Comparison of ENCODE assay signal across 16 cellular contexts in the genomic region with DNA sequence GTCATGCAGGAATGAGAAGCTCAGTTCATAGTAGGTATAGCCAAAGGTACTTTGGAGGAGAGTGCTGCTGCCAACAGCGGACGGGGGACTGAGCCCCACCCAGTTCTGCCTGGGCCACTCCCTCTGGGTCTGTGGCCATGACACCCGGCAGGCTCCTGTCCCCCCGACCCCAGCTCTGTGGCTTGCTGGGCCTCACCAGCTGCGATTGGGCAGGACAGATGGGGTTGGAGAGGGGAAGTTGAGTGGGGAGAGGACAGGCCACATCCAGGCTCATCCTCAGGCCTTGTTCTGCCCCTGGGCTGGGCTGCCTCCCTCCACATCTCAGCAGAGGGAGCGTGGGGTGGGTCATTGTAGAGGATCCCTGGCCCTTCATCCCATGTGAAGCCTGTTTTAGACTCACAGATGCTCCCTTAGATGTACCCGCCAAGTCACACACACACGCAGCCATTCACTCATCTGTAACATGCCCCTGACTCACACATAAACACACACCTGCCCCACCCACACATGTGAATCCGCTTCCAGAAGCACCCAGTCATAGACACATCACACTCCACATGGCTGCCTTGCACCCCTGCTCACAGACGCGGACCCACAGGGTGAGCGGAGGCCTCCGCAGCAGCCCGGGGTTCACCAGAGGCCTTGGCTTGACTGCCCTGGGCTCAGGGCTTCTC. TPM values are rescaled to one million over a fixed set of nuclear protein-coding genes. Genes with fewer than 3 reads are reported as not detected.
DNase-seq lines count a peak whose midpoint lies in the region; ATAC-seq and TF ChIP-seq lines count a peak whose summit lies in the region.
"Had no signal": no experiment of that assay in that cellular context is flagged by ENCODE, and none has a peak within 500 bp of the region (broad histone marks: within the 10 kb centered on the region; RNA-seq: fewer than 3 reads in every experiment).

No MANE protein-coding gene starts in this region.

- no peak overlapping the region for H3K4me3 ChIP-seq in PC-3 (ENCODE audit: low read length)
- H3K4me3 ChIP-seq in epithelial cell of proximal tubule (ENCODE audit: low read depth, low read length): no peak overlapping the region
- H3K4me3 ChIP-seq: lung, SK-N-MC had no signal

- intact Hi-C loops in PC-3 (cut with micrococcal nuclease): no loop called here
- intact Hi-C loops in left colon (cut with DNase I, micrococcal nuclease): no loop called here

- H3K27ac Mint-ChIP-seq in activated naive CD8-positive, alpha-beta T cell treated with anti-CD3 and anti-CD28 coated beads, Interleukin-2, amount 50 U/mL, for 24 hours: no peak overlapping the region
- no peak overlapping the region for H3K27ac Mint-ChIP-seq in activated naive CD8-positive, alpha-beta T cell treated with anti-CD3 and anti-CD28 coated beads for 36 hours
- H3K27ac Mint-ChIP-seq in stimulated activated effector memory CD8-positive, alpha-beta T cell treated with anti-CD3 and anti-CD28 coated beads, Interleukin-12 subunit alpha, Interleukin-12 subunit beta, amount 100 ng/mL, for 72 hours: peak overlapping the region; percentile 58
- H3K27ac Mint-ChIP-seq: IgD-negative memory B cell had no signal

- no peaks in the 10 kb centered on the region for H3K36me3 Mint-ChIP-seq in activated naive CD8-positive, alpha-beta T cell treated with anti-CD3 and anti-CD28 coated beads, Interleukin-2, amount 50 U/mL, for 24 hours (ENCODE audit: low read depth)
- no peaks in the 10 kb centered on the region for H3K36me3 Mint-ChIP-seq in activated naive CD8-positive, alpha-beta T cell treated with anti-CD3 and anti-CD28 coated beads for 36 hours
- no peaks in the 10 kb centered on the region for H3K36me3 Mint-ChIP-seq in stimulated activated effector memory CD8-positive, alpha-beta T cell treated with anti-CD3 and anti-CD28 coated beads, Interleukin-12 subunit alpha, Interleukin-12 subunit beta, amount 100 ng/mL, for 72 hours

- no peaks in the 10 kb centered on the region for H4K20me1 ChIP-seq in PC-3 (ENCODE audit: low read length)

- TF ChIP-seq CTCF in PC-3 (conservative IDR thresholded peaks at IDR 0.05; ENCODE audit: low read depth, low read length) (no peak), epithelial cell of proximal tubule (conservative IDR thresholded peaks at IDR 0.05; ENCODE audit: low read depth, low read length) (no peak)

- H3K27me3 ChIP-seq in PC-3 (ENCODE audit: low read length): no peaks in the 10 kb centered on the region
- H3K27me3 ChIP-seq: BE2C had no signal

- H3K9ac ChIP-seq in PC-3 (ENCODE audit: low read length): no peak overlapping the region

- no peaks in the 10 kb centered on the region for H3K9me3 ChIP-seq in PC-3 (ENCODE audit: low read length)
- H3K9me3 ChIP-seq: BE2C had no signal

- CTCF ChIA-PET in PC-3 (lab: Charles Lee): no interaction called here

- no peaks in the 10 kb centered on the region for H3K27me3 Mint-ChIP-seq in activated naive CD8-positive, alpha-beta T cell treated with anti-CD3 and anti-CD28 coated beads, Interleukin-2, amount 50 U/mL, for 24 hours
- H3K27me3 Mint-ChIP-seq in activated naive CD8-positive, alpha-beta T cell treated with anti-CD3 and anti-CD28 coated beads for 36 hours: no peaks in the 10 kb centered on the region

- no peak overlapping the region for H3K27ac ChIP-seq in PC-3 (ENCODE audit: low read length)
- H3K27ac ChIP-seq: SK-N-MC had no signal

- no TSS peak for BruUV-seq in PC-3 (replicated peaks; lab: Mats Ljungman, UMichigan)

- no peaks in the 10 kb centered on the region for H3K79me2 ChIP-seq in PC-3 (ENCODE audit: low read length)

- H3F3A ChIP-seq in PC-3 (ENCODE audit: low read length, unreplicated experiment): no peaks in the 10 kb centered on the region

- no peak overlapping the region for H2AFZ ChIP-seq in PC-3 (ENCODE audit: low read length)

- POLR2A ChIA-PET in PC-3 (lab: Charles Lee; ENCODE audit: unreplicated experiment): no interaction called here

- H3K36me3 ChIP-seq in PC-3 (ENCODE audit: low read depth, low read length): no peaks in the 10 kb centered on the region
- H3K36me3 ChIP-seq: BE2C had no signal

- H3K4me1 Mint-ChIP-seq in activated naive CD8-positive, alpha-beta T cell treated with anti-CD3 and anti-CD28 coated beads, Interleukin-2, amount 50 U/mL, for 24 hours: peaks cover 6% of the 10 kb centered on the region
- no peaks in the 10 kb centered on the region for H3K4me1 Mint-ChIP-seq in activated naive CD8-positive, alpha-beta T cell treated with anti-CD3 and anti-CD28 coated beads for 36 hours
- peaks cover 36% of the 10 kb centered on the region for H3K4me1 Mint-ChIP-seq in stimulated activated effector memory CD8-positive, alpha-beta T cell treated with anti-CD3 and anti-CD28 coated beads, Interleukin-12 subunit alpha, Interleukin-12 subunit beta, amount 100 ng/mL, for 72 hours
- H3K4me1 Mint-ChIP-seq: IgD-negative memory B cell had no signal

- no peaks in the 10 kb centered on the region for H3K9me3 Mint-ChIP-seq in activated naive CD8-positive, alpha-beta T cell treated with anti-CD3 and anti-CD28 coated beads, Interleukin-2, amount 50 U/mL, for 24 hours
- H3K9me3 Mint-ChIP-seq in activated naive CD8-positive, alpha-beta T cell treated with anti-CD3 and anti-CD28 coated beads for 36 hours: no peaks in the 10 kb centered on the region
- H3K9me3 Mint-ChIP-seq in stimulated activated effector memory CD8-positive, alpha-beta T cell treated with anti-CD3 and anti-CD28 coated beads, Interleukin-12 subunit alpha, Interleukin-12 subunit beta, amount 100 ng/mL, for 72 hours: no peaks in the 10 kb centered on the region

- peak; percentile 25 for ATAC-seq in activated naive CD8-positive, alpha-beta T cell treated with anti-CD3 and anti-CD28 coated beads, Interleukin-2, amount 50 U/mL, for 24 hours
- ATAC-seq in PC-3 (peak; percentile 68), left colon (no peak), GM18519 (IDR thresholded peaks at IDR 0.05; ENCODE audit: low FRiP score, unreplicated experiment) (no peak), SK-N-SH treated with all-trans-retinoic acid at 6 μM for 48 hours (no peak)
- ATAC-seq in stimulated activated effector memory CD8-positive, alpha-beta T cell treated with anti-CD3 and anti-CD28 coated beads, Interleukin-12 subunit alpha, Interleukin-12 subunit beta, amount 100 ng/mL, for 72 hours: peak; percentile 64

- H3K4me3 Mint-ChIP-seq in activated naive CD8-positive, alpha-beta T cell treated with anti-CD3 and anti-CD28 coated beads, Interleukin-2, amount 50 U/mL, for 24 hours: no peak overlapping the region
- H3K4me3 Mint-ChIP-seq in activated naive CD8-positive, alpha-beta T cell treated with anti-CD3 and anti-CD28 coated beads for 36 hours: no peak overlapping the region
- H3K4me3 Mint-ChIP-seq in stimulated activated effector memory CD8-positive, alpha-beta T cell treated with anti-CD3 and anti-CD28 coated beads, Interleukin-12 subunit alpha, Interleukin-12 subunit beta, amount 100 ng/mL, for 72 hours: no peak overlapping the region
- H3K4me3 Mint-ChIP-seq: IgD-negative memory B cell had no signal

- no peak for DNase-seq in activated naive CD8-positive, alpha-beta T cell treated with anti-CD3 and anti-CD28 coated beads, Interleukin-2, amount 50 U/mL, for 24 hours
- no peak for DNase-seq in activated naive CD8-positive, alpha-beta T cell treated with anti-CD3 and anti-CD28 coated beads for 36 hours
- DNase-seq in PC-3: peak; percentile 57
- peak; percentile 51 for DNase-seq in epithelial cell of proximal tubule (ENCODE audit: low read depth)
- no peak for DNase-seq in stimulated activated effector memory CD8-positive, alpha-beta T cell treated with anti-CD3 and anti-CD28 coated beads, Interleukin-12 subunit alpha, Interleukin-12 subunit beta, amount 100 ng/mL, for 72 hours (ENCODE audit: low spot score in 2 of 2)
- no peak for DNase-seq in left colon
- DNase-seq: activated gamma-delta T cell; BE2C; central memory CD4-positive, alpha-beta T cell; NCI-H187 treated with DMSO at 0.1 percent for 48 hours; stimulated activated naive CD4-positive, alpha-beta T cell had no signal

- no peak overlapping the region for H3K4me2 ChIP-seq in PC-3 (ENCODE audit: low read length)

- H3K9me2 ChIP-seq in PC-3 (replicated peaks; ENCODE audit: low read length): no peaks in the 10 kb centered on the region

- peaks cover 11% of the 10 kb centered on the region for H3K4me1 ChIP-seq in PC-3 (ENCODE audit: insufficient read depth, low read length)

TF ChIP-seq in SK-N-SH treated with all-trans-retinoic acid at 6 μM for 48 hours, 23 proteins besides CTCF, POLR2A, EP300 and RAD21 (continues in another document):
- TF ChIP-seq, protein P1, sequence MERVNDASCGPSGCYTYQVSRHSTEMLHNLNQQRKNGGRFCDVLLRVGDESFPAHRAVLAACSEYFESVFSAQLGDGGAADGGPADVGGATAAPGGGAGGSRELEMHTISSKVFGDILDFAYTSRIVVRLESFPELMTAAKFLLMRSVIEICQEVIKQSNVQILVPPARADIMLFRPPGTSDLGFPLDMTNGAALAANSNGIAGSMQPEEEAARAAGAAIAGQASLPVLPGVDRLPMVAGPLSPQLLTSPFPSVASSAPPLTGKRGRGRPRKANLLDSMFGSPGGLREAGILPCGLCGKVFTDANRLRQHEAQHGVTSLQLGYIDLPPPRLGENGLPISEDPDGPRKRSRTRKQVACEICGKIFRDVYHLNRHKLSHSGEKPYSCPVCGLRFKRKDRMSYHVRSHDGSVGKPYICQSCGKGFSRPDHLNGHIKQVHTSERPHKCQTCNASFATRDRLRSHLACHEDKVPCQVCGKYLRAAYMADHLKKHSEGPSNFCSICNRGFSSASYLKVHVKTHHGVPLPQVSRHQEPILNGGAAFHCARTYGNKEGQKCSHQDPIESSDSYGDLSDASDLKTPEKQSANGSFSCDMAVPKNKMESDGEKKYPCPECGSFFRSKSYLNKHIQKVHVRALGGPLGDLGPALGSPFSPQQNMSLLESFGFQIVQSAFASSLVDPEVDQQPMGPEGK (CRISPR knock-in tag; IDR thresholded peaks at IDR 0.05; ENCODE audit: borderline replicate concordance): no peak

RNA-seq across cellular contexts. Expression of gene NTNG2, which starts 48.8 kb away (rescaled TPM):
- 1 to 10 TPM; 1.2 to 1.6 TPM for total RNA-seq in activated naive CD8-positive, alpha-beta T cell treated with anti-CD3 and anti-CD28 coated beads for 36 hours
- total RNA-seq in PC-3 (2014; rRNA removed) (1.7 and 6.0 TPM in 2 replicates), epithelial cell of proximal tubule (0.07 TPM in 1 of 2 replicates, not detected in the other), left colon (1 to 10 TPM in 1 of 2 donors, under 1 TPM in 1; 0.75 to 1.1 TPM)

Comparison
In these comparisons a context has a peak if more than half of its experiments do, and no peak if none do; other contexts are left out.
1. ATAC-seq: peak in activated naive CD8-positive, alpha-beta T cell treated with anti-CD3 and anti-CD28 coated beads, Interleukin-2, amount 50 U/mL, for 24 hours (single experiment), PC-3 (single experiment) and stimulated activated effector memory CD8-positive, alpha-beta T cell treated with anti-CD3 and anti-CD28 coated beads, Interleukin-12 subunit alpha, Interleukin-12 subunit beta, amount 100 ng/mL, for 72 hours (single experiment); none in left colon (single experiment), GM18519 (single experiment) and SK-N-SH treated with all-trans-retinoic acid at 6 μM for 48 hours (single experiment).
2. DNase-seq: peak in PC-3 (single experiment) and epithelial cell of proximal tubule (single experiment); none in activated naive CD8-positive, alpha-beta T cell treated with anti-CD3 and anti-CD28 coated beads, Interleukin-2, amount 50 U/mL, for 24 hours (single experiment), activated naive CD8-positive, alpha-beta T cell treated with anti-CD3 and anti-CD28 coated beads for 36 hours (single experiment), stimulated activated effector memory CD8-positive, alpha-beta T cell treated with anti-CD3 and anti-CD28 coated beads, Interleukin-12 subunit alpha, Interleukin-12 subunit beta, amount 100 ng/mL, for 72 hours (0 of 2) and left colon (0 of 2).